17 cellular contexts compared by ENCODE assay signal in the genomic region with DNA sequence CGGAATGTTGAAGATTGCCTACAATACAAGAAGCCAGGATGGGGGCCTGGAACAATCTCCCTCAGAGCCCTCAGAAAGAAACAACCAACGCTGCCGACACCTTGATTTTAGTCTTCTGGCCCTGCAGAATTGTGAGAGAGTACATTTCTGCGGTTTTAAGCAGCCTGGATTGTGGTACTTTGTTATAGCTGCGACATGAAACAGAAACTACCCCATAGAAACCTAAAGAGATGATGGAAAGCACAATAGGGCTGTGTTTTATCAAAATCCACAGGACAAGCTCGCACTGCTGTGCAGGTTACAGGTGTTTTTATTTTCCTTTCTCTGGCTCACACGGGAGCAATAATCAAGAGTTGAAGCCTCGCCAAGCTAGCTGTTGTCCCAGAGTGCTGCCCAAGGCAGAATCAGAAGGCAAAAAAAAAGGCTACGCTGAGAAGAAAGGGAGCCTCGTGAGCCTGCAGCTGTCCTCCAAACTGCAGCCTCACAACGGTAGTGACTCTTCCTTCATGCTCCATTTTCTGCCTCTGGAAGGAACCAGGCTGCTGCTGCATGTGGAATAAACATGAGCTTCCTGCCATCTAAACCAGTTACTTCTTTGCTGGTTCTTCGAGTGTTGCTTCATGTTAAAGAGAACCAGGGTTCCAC.
A peak's percentile ranks its signal among the peaks of the same experiment; 100 is the strongest.
DNase-seq lines count a peak whose midpoint lies in the region; ATAC-seq and TF ChIP-seq lines count a peak whose summit lies in the region.
"Had no signal": no experiment of that assay in that cellular context is flagged by ENCODE, and none has a peak within 500 bp of the region (broad histone marks: within the 10 kb centered on the region; RNA-seq: fewer than 3 reads in every experiment).

No MANE protein-coding gene starts in this region.

- no peak overlapping the region for H2AFZ ChIP-seq in KMS-11 (ENCODE audit: low read depth)
- no peak overlapping the region for H2AFZ ChIP-seq in hepatocyte

- DNase-seq in RPMI7951 (ENCODE audit: low read depth) (peak; percentile 24), hepatocyte (ENCODE audit: low spot score) (no peak), LoVo (ENCODE audit: low spot score) (no peak), NCI-H82 treated with DMSO at 0.1 percent for 48 hours (lab: John Stamatoyannopoulos, UW; ENCODE audit: unreplicated experiment) (no peak), NCI-H1930 (lab: John Stamatoyannopoulos, UW) (no peak)
- DNase-seq: 8988T; Calu3; CD8-positive, alpha-beta T cell; DMS79 treated with DMSO at 0.1 percent for 48 hours; GF-D8; GOT3; H7 had no signal

- H3K27ac ChIP-seq in KMS-11 = no peak overlapping the region
- H3K27ac ChIP-seq in hepatocyte = peak overlapping the region; percentile 7
- H3K27ac ChIP-seq: BLaER1 treated with 17β-estradiol and CSF1 and Interleukin-3, amounts not matched to agents 10 nM and 100 nM had no signal

- WGBS in hepatocyte (ENCODE audit: low lambda C conversion rate, missing lambda C conversion rate) = 68% methylated on average over 12 of the region's 12 CpGs

- no peaks in the 10 kb centered on the region for H3K9me2 ChIP-seq in hepatocyte (replicated peaks; ENCODE audit: insufficient read depth)

- H3K27me3 ChIP-seq in KMS-11 (ENCODE audit: insufficient read depth, low read depth) = no peaks in the 10 kb centered on the region
- H3K27me3 ChIP-seq in hepatocyte = no peaks in the 10 kb centered on the region
- H3K27me3 ChIP-seq: BLaER1 treated with 17β-estradiol and CSF1 and Interleukin-3, amounts not matched to agents 10 nM and 100 nM had no signal

- H3K36me3 ChIP-seq in KMS-11 (ENCODE audit: insufficient read depth) (no peaks in the 10 kb centered on the region), hepatocyte (replicated peaks; ENCODE audit: insufficient read depth, low read depth) (no peaks in the 10 kb centered on the region)
- H3K36me3 ChIP-seq: BLaER1 treated with 17β-estradiol and CSF1 and Interleukin-3, amounts not matched to agents 10 nM and 100 nM had no signal

- H3K9me3 ChIP-seq in hepatocyte (ENCODE audit: low read depth) = no peaks in the 10 kb centered on the region
- H3K9me3 ChIP-seq: BLaER1 treated with 17β-estradiol and CSF1 and Interleukin-3, amounts not matched to agents 10 nM and 100 nM had no signal

- TF ChIP-seq CTCF in KMS-11 (conservative IDR thresholded peaks at IDR 0.05; ENCODE audit: low read depth, low read length) = no peak
- no peak for TF ChIP-seq CTCF in hepatocyte (IDR thresholded peaks at IDR 0.05; ENCODE audit: poor library complexity)

- ATAC-seq in GM18867 (IDR thresholded peaks at IDR 0.05; ENCODE audit: unreplicated experiment) (peak; percentile 46), HG02870 (IDR thresholded peaks at IDR 0.05; ENCODE audit: unreplicated experiment) (no peak)
- ATAC-seq: CD8-positive, alpha-beta T cell; HCT116 had no signal

- H3K4me3 ChIP-seq in KMS-11 (IDR thresholded peaks at IDR 0.05; ENCODE audit: insufficient read depth, low read depth, low read length) (no peak overlapping the region), hepatocyte (no peak overlapping the region)
- H3K4me3 ChIP-seq: BLaER1 treated with 17β-estradiol and CSF1 and Interleukin-3, amounts not matched to agents 10 nM and 100 nM had no signal

- H3K79me2 ChIP-seq in KMS-11 (ENCODE audit: insufficient read depth, low read depth) (no peaks in the 10 kb centered on the region), hepatocyte (no peaks in the 10 kb centered on the region)

- H3K9ac ChIP-seq in KMS-11 = no peak overlapping the region
- H3K9ac ChIP-seq: BLaER1 treated with 17β-estradiol and CSF1 and Interleukin-3, amounts not matched to agents 10 nM and 100 nM had no signal

- H3K4me2 ChIP-seq in KMS-11 = peak overlapping the region; percentile 59
- H3K4me2 ChIP-seq in hepatocyte = no peak overlapping the region
- H3K4me2 ChIP-seq: BLaER1 treated with 17β-estradiol and CSF1 and Interleukin-3, amounts not matched to agents 10 nM and 100 nM had no signal

- H4K20me1 ChIP-seq in KMS-11 (ENCODE audit: insufficient read depth) = no peaks in the 10 kb centered on the region
- no peaks in the 10 kb centered on the region for H4K20me1 ChIP-seq in hepatocyte (ENCODE audit: insufficient read depth, poor library complexity, severe bottlenecking)
- H4K20me1 ChIP-seq: BLaER1 treated with 17β-estradiol and CSF1 and Interleukin-3, amounts not matched to agents 10 nM and 100 nM had no signal

- peaks cover 13% of the 10 kb centered on the region for H3K4me1 ChIP-seq in KMS-11 (ENCODE audit: low read depth, poor library complexity, severe bottlenecking)
- no peaks in the 10 kb centered on the region for H3K4me1 ChIP-seq in hepatocyte (ENCODE audit: insufficient read depth)
- H3K4me1 ChIP-seq: BLaER1 treated with 17β-estradiol and CSF1 and Interleukin-3, amounts not matched to agents 10 nM and 100 nM had no signal
